Comparison of ENCODE assay signal across 34 cellular contexts in the genomic region with DNA sequence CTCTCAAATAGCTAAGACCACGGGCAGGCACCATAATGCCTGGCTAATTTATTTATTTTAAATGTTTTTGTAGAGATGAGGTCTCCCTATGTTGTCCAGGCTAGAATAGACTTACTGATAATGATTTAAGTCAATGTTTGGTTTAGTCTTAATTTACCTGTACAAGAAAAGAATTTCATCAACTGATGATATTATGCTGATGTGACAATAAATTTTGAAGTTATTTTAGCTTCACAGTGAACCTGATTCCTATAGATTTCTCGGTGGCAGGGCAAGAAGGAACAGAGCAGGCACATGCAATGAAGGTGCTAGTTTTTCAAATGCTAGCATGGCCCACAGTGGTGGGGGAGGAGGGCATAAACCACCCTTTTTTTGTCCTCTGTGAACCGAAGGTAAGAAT. TPM values are rescaled to one million over a fixed set of nuclear protein-coding genes. Genes with fewer than 3 reads are reported as not detected.
"Had no signal": no experiment of that assay in that cellular context is flagged by ENCODE, and none has a peak within 500 bp of the region (broad histone marks: within the 10 kb centered on the region; RNA-seq: fewer than 3 reads in every experiment).

No MANE protein-coding gene starts in this region.

- H3K27ac Mint-ChIP-seq: dendritic cell treated with granulocyte-macrophage colony-stimulating factor and Interleukin-4, amounts not matched to agents 40 ng/mL and 50 ng/mL, for 4 days; endodermal cell; naive thymus-derived CD4-positive, alpha-beta T cell; nephron; progenitor cell of endocrine pancreas; stimulated activated effector memory CD8-positive, alpha-beta T cell treated with anti-CD3 and anti-CD28 coated beads, Interleukin-12 subunit alpha, Interleukin-12 subunit beta, amount 100 ng/mL, for 72 hours had no signal

- H3K9me3 Mint-ChIP-seq: dendritic cell treated with granulocyte-macrophage colony-stimulating factor and Interleukin-4, amounts not matched to agents 40 ng/mL and 50 ng/mL, for 4 days had no signal

- H3K27ac ChIP-seq: colonic mucosa, epithelial cell of prostate, gastrocnemius medialis, heart left ventricle, hepatocyte, parathyroid adenoma, stomach, thyroid gland, vagina had no signal

- H3K27me3 ChIP-seq: colonic mucosa, gastrocnemius medialis, heart left ventricle, hepatocyte, stomach, thyroid gland, vagina had no signal

- FAIRE-seq: kidney had no signal

- ATAC-seq: esophagus mucosa; gastrocnemius medialis; heart left ventricle; left lobe of liver; naive thymus-derived CD4-positive, alpha-beta T cell; sciatic nerve; stimulated activated effector memory CD8-positive, alpha-beta T cell treated with anti-CD3 and anti-CD28 coated beads, Interleukin-12 subunit alpha, Interleukin-12 subunit beta, amount 100 ng/mL, for 72 hours had no signal

- H2AFZ ChIP-seq: hepatocyte, parathyroid adenoma had no signal

- H3K79me2 ChIP-seq: hepatocyte, parathyroid adenoma had no signal

- DNase-seq: colonic mucosa; effector CD8-positive, alpha-beta T cell; endodermal cell; gastrocnemius medialis; heart left ventricle; kidney; mesendoderm; midbrain; naive thymus-derived CD4-positive, alpha-beta T cell; nucleus accumbens; stimulated activated CD4-positive, alpha-beta T cell treated with anti-CD3 and anti-CD28 coated beads, Interleukin-12 subunit alpha, Interleukin-12 subunit beta, amount 100 ng/mL, for 4 hours; stimulated activated CD4-positive, alpha-beta T cell treated with anti-CD3 and anti-CD28 coated beads, Interleukin-1b, Interleukin-23, amount 100 ng/mL, for 48 hours; stimulated activated CD4-positive, alpha-beta T cell treated with anti-CD3 and anti-CD28 coated beads, Interleukin-4, amount 100 ng/mL, for 24 hours; stimulated activated naive CD4-positive, alpha-beta T cell treated with Interleukin-2 at 50 U/mL for 16 hours; stomach; thyroid gland had no signal

- H3K36me3 Mint-ChIP-seq: naive thymus-derived CD4-positive, alpha-beta T cell; stimulated activated effector memory CD8-positive, alpha-beta T cell treated with anti-CD3 and anti-CD28 coated beads, Interleukin-12 subunit alpha, Interleukin-12 subunit beta, amount 100 ng/mL, for 72 hours had no signal

- H3K4me3 ChIP-seq: colonic mucosa, gastrocnemius medialis, heart left ventricle, hepatocyte, smooth muscle cell, stomach, thyroid gland, vagina had no signal

- H3K9ac ChIP-seq: parathyroid adenoma had no signal

- H3K9me3 ChIP-seq: colonic mucosa, gastrocnemius medialis, thyroid gland, vagina had no signal

- H3K4me1 ChIP-seq: colonic mucosa, gastrocnemius medialis, heart left ventricle, parathyroid adenoma, stomach, thyroid gland, vagina had no signal

- H3K36me3 ChIP-seq: colonic mucosa, gastrocnemius medialis, heart left ventricle, stomach, thyroid gland, vagina had no signal

- H3K4me1 Mint-ChIP-seq: endodermal cell; nephron; stimulated activated effector memory CD8-positive, alpha-beta T cell treated with anti-CD3 and anti-CD28 coated beads, Interleukin-12 subunit alpha, Interleukin-12 subunit beta, amount 100 ng/mL, for 72 hours had no signal

- H3K4me2 ChIP-seq: hepatocyte, smooth muscle cell had no signal

- H3K27me3 Mint-ChIP-seq: dendritic cell treated with granulocyte-macrophage colony-stimulating factor and Interleukin-4, amounts not matched to agents 40 ng/mL and 50 ng/mL, for 4 days; naive thymus-derived CD4-positive, alpha-beta T cell; progenitor cell of endocrine pancreas had no signal

- H3K4me3 Mint-ChIP-seq: dendritic cell treated with granulocyte-macrophage colony-stimulating factor and Interleukin-4, amounts not matched to agents 40 ng/mL and 50 ng/mL, for 4 days; endodermal cell; naive thymus-derived CD4-positive, alpha-beta T cell; nephron; stimulated activated effector memory CD8-positive, alpha-beta T cell treated with anti-CD3 and anti-CD28 coated beads, Interleukin-12 subunit alpha, Interleukin-12 subunit beta, amount 100 ng/mL, for 72 hours had no signal

RNA-seq across cellular contexts. Expression of a gene that starts 42.6 kb away (rescaled TPM):
- total RNA-seq: colonic mucosa; endodermal cell; gastrocnemius medialis; heart left ventricle; hepatocyte; left lobe of liver; lung microvascular endothelial cell; mucosa of gallbladder; naive thymus-derived CD4-positive, alpha-beta T cell; progenitor cell of endocrine pancreas; sciatic nerve; smooth muscle cell; stomach; subcutaneous adipose tissue; temporal lobe; ureter; vagina had no signal
- polyA plus RNA-seq: heart left ventricle, hepatocyte, smooth muscle cell, stomach had no signal

RNA-seq across cellular contexts. Expression of a gene that starts 44.0 kb away (rescaled TPM):
- total RNA-seq: colonic mucosa; endodermal cell; esophagus mucosa; gastrocnemius medialis; heart left ventricle; hepatocyte; kidney; left lobe of liver; lower leg skin; lung microvascular endothelial cell; mucosa of gallbladder; naive thymus-derived CD4-positive, alpha-beta T cell; progenitor cell of endocrine pancreas; sciatic nerve; smooth muscle cell; stomach; subcutaneous adipose tissue; thyroid gland; ureter; vagina had no signal
- polyA plus RNA-seq: heart left ventricle; naive thymus-derived CD4-positive, alpha-beta T cell; stomach had no signal
